Comparison of ENCODE assay signal across 15 cellular contexts in genomic region chr12:122681814-122682213, GRCh38. TPM values are rescaled to one million over a fixed set of nuclear protein-coding genes. Genes with fewer than 3 reads are reported as not detected.
A peak's percentile ranks its signal among the peaks of the same experiment; 100 is the strongest.
DNase-seq lines count a peak whose midpoint lies in the region; ATAC-seq and TF ChIP-seq lines count a peak whose summit lies in the region.
"Had no signal": no experiment of that assay in that cellular context is flagged by ENCODE, and none has a peak within 500 bp of the region (broad histone marks: within the 10 kb centered on the region; RNA-seq: fewer than 3 reads in every experiment).

No MANE protein-coding gene starts in this region.

- no peaks in the 10 kb centered on the region for H3K9me3 Mint-ChIP-seq in type B pancreatic cell
- H3K9me3 Mint-ChIP-seq: central memory CD8-positive, alpha-beta T cell had no signal

- H3K36me3 Mint-ChIP-seq in type B pancreatic cell, result no peaks in the 10 kb centered on the region

- H3K27me3 ChIP-seq in neutrophil, result no peaks in the 10 kb centered on the region
- H3K27me3 ChIP-seq: stomach had no signal

- H3K27ac Mint-ChIP-seq in type B pancreatic cell, result no peak overlapping the region

- no peaks in the 10 kb centered on the region for H3K36me3 ChIP-seq in neutrophil
- H3K36me3 ChIP-seq: stomach had no signal

- peaks cover 54 to 58% of the 10 kb centered on the region in 2 experiments for H3K4me1 ChIP-seq in neutrophil (ENCODE audit: control insufficient read depth in 1 of 2, insufficient read depth in 1 of 2, low read depth in 1 of 2, low read length in 1 of 2)
- H3K4me1 ChIP-seq: psoas muscle had no signal

- H3K4me3 ChIP-seq in neutrophil (ENCODE audit: low read depth in 1 of 2, low read length in 1 of 2), result peak overlapping the region; percentile 3 to 35
- H3K4me3 ChIP-seq: psoas muscle, stomach had no signal

- peaks cover 6% of the 10 kb centered on the region for H3K4me1 Mint-ChIP-seq in type B pancreatic cell (ENCODE audit: unreplicated experiment)
- H3K4me1 Mint-ChIP-seq: central memory CD8-positive, alpha-beta T cell had no signal

- TF ChIP-seq CTCF in neutrophil (IDR thresholded peaks at IDR 0.05), result peak; percentile 21
- TF ChIP-seq CTCF in type B pancreatic cell (conservative IDR thresholded peaks at IDR 0.05), result no peak

- H3K27me3 Mint-ChIP-seq in type B pancreatic cell, result no peaks in the 10 kb centered on the region

- DNase-seq in EL (peak; percentile 27), NCI-H226 (peak; percentile 17), type B pancreatic cell (ENCODE audit: extremely low spot score, unreplicated experiment) (no peak), activated gamma-delta T cell (lab: John Stamatoyannopoulos, UW) (no peak), NCI-H2107 (lab: John Stamatoyannopoulos, UW) (no peak)
- DNase-seq: activated CD8-positive, alpha-beta memory T cell treated with anti-CD3 and anti-CD28 coated beads for 24 hours; activated naive CD4-positive, alpha-beta T cell; NCI-H446; psoas muscle; stomach had no signal

- H3K9me3 ChIP-seq in neutrophil, result no peaks in the 10 kb centered on the region
- H3K9me3 ChIP-seq: psoas muscle, stomach had no signal

- ATAC-seq in esophagus mucosa (peak; percentile 39), HG03565 (IDR thresholded peaks at IDR 0.05; ENCODE audit: unreplicated experiment) (no peak)
- ATAC-seq: psoas muscle had no signal

- H3K27ac ChIP-seq in neutrophil, result peak overlapping the region; percentile 85
- H3K27ac ChIP-seq: psoas muscle, stomach had no signal

- no peak overlapping the region for H3K4me3 Mint-ChIP-seq in type B pancreatic cell
- H3K4me3 Mint-ChIP-seq: central memory CD8-positive, alpha-beta T cell had no signal

RNA-seq across cellular contexts. Expression of gene HCAR2, which starts 21.3 kb away (rescaled TPM):
- total RNA-seq in esophagus mucosa, result 29.7 TPM
- 21.4 and 93.8 TPM in 2 replicates for total RNA-seq in type B pancreatic cell (ENCODE audit: low replicate concordance)
- total RNA-seq: epithelial cell of proximal tubule had no signal

RNA-seq across cellular contexts. Expression of gene HCAR3, which starts 34.8 kb away (rescaled TPM):
- 9.6 TPM for total RNA-seq in esophagus mucosa
- total RNA-seq in type B pancreatic cell (ENCODE audit: low replicate concordance), result 0.46 and 2.6 TPM in 2 replicates
- total RNA-seq: epithelial cell of proximal tubule had no signal

RNA-seq across cellular contexts. Expression of gene HCAR1, which starts 48.8 kb away (rescaled TPM):
- total RNA-seq in esophagus mucosa (0.08 TPM), type B pancreatic cell (ENCODE audit: low replicate concordance) (5.0 and 7.4 TPM in 2 replicates)

Comparison
In these comparisons a context has a peak if more than half of its experiments do, and no peak if none do; other contexts are left out.
1. DNase-seq: peak in EL (single experiment) and NCI-H226 (single experiment); none in type B pancreatic cell (single experiment), activated gamma-delta T cell (single experiment) and NCI-H2107 (single experiment).